8 cellular contexts compared by ENCODE assay signal in genomic region chr1:179867493-179868330, GRCh38. TPM values are rescaled to one million over a fixed set of nuclear protein-coding genes. Genes with fewer than 3 reads are reported as not detected.
A peak's percentile ranks its signal among the peaks of the same experiment; 100 is the strongest.
DNase-seq lines count a peak whose midpoint lies in the region; ATAC-seq and TF ChIP-seq lines count a peak whose summit lies in the region.

No MANE protein-coding gene starts in this region.

- no peaks in the 10 kb centered on the region for H3K4me1 ChIP-seq in CD8-positive, alpha-beta T cell (ENCODE audit: insufficient read depth, low read length)

- peaks cover 24% of the 10 kb centered on the region for H3K4me1 Mint-ChIP-seq in CD8-positive, alpha-beta T cell (ENCODE audit: low read depth)
- H3K4me1 Mint-ChIP-seq in stimulated activated memory B cell treated with anti-CD40 and anti-IgM and Interleukin-4, amounts not matched to agents 10 μg/mL and 1 μg/mL and 100 μg/mL, for 72 hours = peaks cover 30% of the 10 kb centered on the region

- no peaks in the 10 kb centered on the region for H4K20me1 ChIP-seq in SU-DHL-6 (ENCODE audit: low read depth, low read length)

- in situ Hi-C loops in brain microvascular endothelial cell (cut with HindIII; ENCODE audit: low pct_ligation_motif_present, low sequenced_read_pairs) = loop anchor here (25.0 kb wide), 1 partner anchor 320 kb away; no protein-coding TSS in a partner anchor

- no peak overlapping the region for H3K4me3 ChIP-seq in CD8-positive, alpha-beta T cell (ENCODE audit: low read depth, low read length)
- no peak overlapping the region for H3K4me3 ChIP-seq in LNCaP clone FGC (ENCODE audit: low read depth, low read length)
- H3K4me3 ChIP-seq in SU-DHL-6 (ENCODE audit: insufficient read depth, low read length, poor library complexity, severe bottlenecking) = no peak overlapping the region
- no peak overlapping the region for H3K4me3 ChIP-seq in brain microvascular endothelial cell (ENCODE audit: low read depth, low read length)

- H3K4me3 Mint-ChIP-seq in CD8-positive, alpha-beta T cell = no peak overlapping the region
- H3K4me3 Mint-ChIP-seq in stimulated activated memory B cell treated with anti-CD40 and anti-IgM and Interleukin-4, amounts not matched to agents 10 μg/mL and 1 μg/mL and 100 μg/mL, for 72 hours = no peak overlapping the region

- no peak overlapping the region for H3K27ac ChIP-seq in CD8-positive, alpha-beta T cell (ENCODE audit: low read depth, low read length)
- H3K27ac ChIP-seq in SU-DHL-6 (ENCODE audit: low read depth, low read length) = no peak overlapping the region
- no peak overlapping the region for H3K27ac ChIP-seq in brain microvascular endothelial cell

- H3K36me3 ChIP-seq in CD8-positive, alpha-beta T cell (ENCODE audit: insufficient read depth, low read length) = peaks cover 17% of the 10 kb centered on the region
- H3K36me3 ChIP-seq in SU-DHL-6 (ENCODE audit: low read length) (peaks cover 18% of the 10 kb centered on the region), brain microvascular endothelial cell (replicated peaks) (peaks cover 49% of the 10 kb centered on the region)

- H2AFZ ChIP-seq in SU-DHL-6 (ENCODE audit: low read depth, low read length, severe bottlenecking) = no peak overlapping the region

- TF ChIP-seq CTCF in CD8-positive, alpha-beta T cell (IDR thresholded peaks at IDR 0.05) = peak; percentile 69
- TF ChIP-seq CTCF in LNCaP clone FGC (IDR thresholded peaks at IDR 0.05; ENCODE audit: control insufficient read depth, extremely low read depth, insufficient read depth) (peak; percentile 72), SU-DHL-6 (IDR thresholded peaks at IDR 0.05; ENCODE audit: insufficient read depth, low read length, poor library complexity, severe bottlenecking) (peak; percentile 68), brain microvascular endothelial cell (IDR thresholded peaks at IDR 0.05; ENCODE audit: low read depth, low read length, missing control alignments) (peak; percentile 88)

- no peaks in the 10 kb centered on the region for H3K9me2 ChIP-seq in SU-DHL-6 (replicated peaks; ENCODE audit: insufficient read depth, low read length)

- H3K4me2 ChIP-seq in SU-DHL-6 (ENCODE audit: low read depth, low read length, poor library complexity, severe bottlenecking) = no peak overlapping the region

- peak; percentile 92 for ATAC-seq in CD8-positive, alpha-beta T cell
- peak; percentile 75 for ATAC-seq in GM19395 (IDR thresholded peaks at IDR 0.05; ENCODE audit: unreplicated experiment)
- ATAC-seq in stimulated activated memory B cell treated with anti-CD40 and anti-IgM and Interleukin-4, amounts not matched to agents 10 μg/mL and 1 μg/mL and 100 μg/mL, for 72 hours = no peak

- H3K27me3 ChIP-seq in CD8-positive, alpha-beta T cell (ENCODE audit: insufficient read depth, low read length) = no peaks in the 10 kb centered on the region
- H3K27me3 ChIP-seq in SU-DHL-6 (ENCODE audit: low read length) (no peaks in the 10 kb centered on the region), brain microvascular endothelial cell (replicated peaks) (no peaks in the 10 kb centered on the region)

- no peaks in the 10 kb centered on the region for H3K9me3 ChIP-seq in CD8-positive, alpha-beta T cell (ENCODE audit: low read length)
- no peaks in the 10 kb centered on the region for H3K9me3 ChIP-seq in SU-DHL-6 (ENCODE audit: insufficient read depth, low read length)

- peaks cover 22% of the 10 kb centered on the region for H3F3A ChIP-seq in SU-DHL-6 (ENCODE audit: insufficient read depth)

- CTCF ChIA-PET in CD8-positive, alpha-beta T cell (lab: Charles Lee) = interaction anchor here (0.6 to 7.4 kb wide), 33 partner anchors 9 to 613 kb away, joined by 3 to 65 read pairs (median 4); partner anchors contain the start of genes CEP350 and TOR1AIP2

- no peaks in the 10 kb centered on the region for H3K9me3 Mint-ChIP-seq in CD8-positive, alpha-beta T cell
- H3K9me3 Mint-ChIP-seq in stimulated activated memory B cell treated with anti-CD40 and anti-IgM and Interleukin-4, amounts not matched to agents 10 μg/mL and 1 μg/mL and 100 μg/mL, for 72 hours = no peaks in the 10 kb centered on the region

- POLR2A ChIA-PET in CD8-positive, alpha-beta T cell (lab: Charles Lee) = no interaction called here

- peaks cover 58% of the 10 kb centered on the region for H3K36me3 Mint-ChIP-seq in CD8-positive, alpha-beta T cell
- H3K36me3 Mint-ChIP-seq in stimulated activated memory B cell treated with anti-CD40 and anti-IgM and Interleukin-4, amounts not matched to agents 10 μg/mL and 1 μg/mL and 100 μg/mL, for 72 hours = peaks cover 22% of the 10 kb centered on the region

- intact Hi-C loops in CD8-positive, alpha-beta T cell (cut with DNase I, micrococcal nuclease) = loop anchor here (1.0 to 10.0 kb wide), 5 partner anchors 15 to 312 kb away; partner anchors contain the start of gene TOR1AIP1 (in 1 of the 2)

- peaks cover 58% of the 10 kb centered on the region for H3K79me2 ChIP-seq in SU-DHL-6 (ENCODE audit: insufficient read depth, low read length)

- H3K27ac Mint-ChIP-seq in CD8-positive, alpha-beta T cell = peak overlapping the region; percentile 2
- H3K27ac Mint-ChIP-seq in stimulated activated memory B cell treated with anti-CD40 and anti-IgM and Interleukin-4, amounts not matched to agents 10 μg/mL and 1 μg/mL and 100 μg/mL, for 72 hours = peak overlapping the region; percentile 25

- no peak overlapping the region for H3K9ac ChIP-seq in SU-DHL-6 (ENCODE audit: low read length)

- peak; percentile 14 to 68 (median 55) for DNase-seq in CD8-positive, alpha-beta T cell
- DNase-seq in LNCaP clone FGC (ENCODE audit: low read depth) (no peak), brain microvascular endothelial cell (peak; percentile 48), kidney glomerular epithelial cell (lab: John Stamatoyannopoulos, UW) (peak; percentile 39), KG1 (lab: John Stamatoyannopoulos, UW) (no peak)

- H3K27me3 Mint-ChIP-seq in CD8-positive, alpha-beta T cell (ENCODE audit: low read depth) = no peaks in the 10 kb centered on the region
- H3K27me3 Mint-ChIP-seq in stimulated activated memory B cell treated with anti-CD40 and anti-IgM and Interleukin-4, amounts not matched to agents 10 μg/mL and 1 μg/mL and 100 μg/mL, for 72 hours = no peaks in the 10 kb centered on the region

RNA-seq across cellular contexts. Expression of gene TOR1AIP2, which starts 9.9 kb away (rescaled TPM):
- 10 to 100 TPM; 67.0 to 72.8 TPM for total RNA-seq in CD8-positive, alpha-beta T cell

RNA-seq across cellular contexts. Expression of gene TOR1AIP1, which starts 14.4 kb away (rescaled TPM):
- total RNA-seq in CD8-positive, alpha-beta T cell = 100 to 1,000 TPM; 108 to 110 TPM

Comparison
In these comparisons a context has a peak if more than half of its experiments do, and no peak if none do; other contexts are left out.
1. DNase-seq: peak in CD8-positive, alpha-beta T cell (7 of 7), brain microvascular endothelial cell (single experiment) and kidney glomerular epithelial cell (single experiment); none in LNCaP clone FGC (single experiment) and KG1 (single experiment).
2. Peak in every context shown above with its lines, with median percentiles within 50 percentile points of each other: CTCF ChIP-seq.